ENCODE assay signal across 8 cellular contexts in the genomic region with DNA sequence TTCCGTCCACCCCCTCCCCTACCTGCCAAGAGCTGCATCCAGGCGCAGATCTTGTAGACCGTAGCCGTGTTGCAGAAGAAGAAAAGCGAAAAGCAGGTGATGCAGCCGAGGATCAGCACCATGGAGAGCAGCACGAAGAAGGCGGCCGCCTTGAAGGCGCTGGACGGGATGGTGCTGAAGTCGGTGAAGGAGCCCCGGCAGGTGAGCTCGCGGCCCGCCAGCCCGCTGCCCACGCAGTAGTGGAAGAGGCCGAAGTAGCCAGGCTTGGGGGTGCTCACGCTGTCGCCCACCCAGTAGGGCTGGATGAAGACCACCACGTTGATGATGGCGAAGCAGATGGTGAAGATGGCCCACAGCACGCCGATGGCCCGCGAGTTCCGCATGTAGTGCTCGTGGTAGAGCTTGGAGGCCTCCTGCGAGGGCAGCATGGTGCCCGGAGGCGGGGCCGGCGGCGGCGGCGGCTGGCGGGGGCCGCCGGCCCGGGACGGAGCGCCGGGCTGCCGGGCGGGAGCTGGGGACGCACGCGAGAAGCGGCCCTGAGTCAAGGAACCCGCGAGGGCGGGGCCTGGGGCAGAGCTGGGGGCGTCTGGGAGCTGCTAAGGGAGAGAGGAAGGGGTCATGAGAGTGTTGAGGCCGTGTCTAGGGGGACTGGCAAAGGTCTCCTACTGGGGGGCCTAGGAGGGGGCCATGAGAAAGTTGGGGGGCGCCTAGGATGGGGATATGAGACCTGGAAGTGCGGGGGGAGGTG. TPM values are rescaled to one million over a fixed set of nuclear protein-coding genes. Genes with fewer than 3 reads are reported as not detected.
DNase-seq lines count a peak whose midpoint lies in the region; ATAC-seq and TF ChIP-seq lines count a peak whose summit lies in the region.

No MANE protein-coding gene starts in this region.

- DNase-seq in H7 (peak; percentile 89), dorsolateral prefrontal cortex (peak in 3 of 10 donors; percentile 26 to 36 (median 35)), mesenchymal stem cell (peak; percentile 53)

- no peak overlapping the region for H3K14ac ChIP-seq in mesenchymal stem cell (ENCODE audit: low read length in 2 of 2)

- H3K27ac ChIP-seq in dorsolateral prefrontal cortex: no peak overlapping the region
- no peak overlapping the region for H3K27ac ChIP-seq in mesenchymal stem cell (ENCODE audit: low read length, poor library complexity, severe bottlenecking)

- H4K91ac ChIP-seq in mesenchymal stem cell (ENCODE audit: low read length): no peak overlapping the region

- H3K9me3 ChIP-seq in mesenchymal stem cell (ENCODE audit: control insufficient read depth, low read length): no peaks in the 10 kb centered on the region

- H3K36me3 ChIP-seq in H7 (replicated peaks; ENCODE audit: control insufficient read depth, insufficient read depth, low read length): no peaks in the 10 kb centered on the region
- H3K36me3 ChIP-seq in mesenchymal stem cell (ENCODE audit: control insufficient read depth in 1 of 2, insufficient read depth in 2 of 2, low read depth in 1 of 2, low read length in 2 of 2): no peaks in the 10 kb centered on the region

- no peak overlapping the region for H3K4me2 ChIP-seq in mesenchymal stem cell (ENCODE audit: low read length, poor library complexity, severe bottlenecking)

- ATAC-seq in SK-N-SH treated with all-trans-retinoic acid at 6 μM for 48 hours (peak; percentile 40; the same call in 2 of the 3 replicates), GM18870 (IDR thresholded peaks at IDR 0.05; ENCODE audit: unreplicated experiment) (no peak), HG03520 (IDR thresholded peaks at IDR 0.05; ENCODE audit: unreplicated experiment) (no peak), GM21737 (IDR thresholded peaks at IDR 0.05; ENCODE audit: unreplicated experiment) (no peak)
- no peak for ATAC-seq in activated T-helper 17 cell treated with anti-CD3 and anti-CD28 coated beads, Interleukin-2, amount 50 U/mL, for 72 hours (replicated peaks)

- whole genome bisulfite sequencing in mesenchymal stem cell: 4% methylated on average over 57 of the region's 57 CpGs

- no peak overlapping the region for H2BK12ac ChIP-seq in mesenchymal stem cell (ENCODE audit: low read length in 2 of 2)

- H3K18ac ChIP-seq in mesenchymal stem cell (ENCODE audit: low read depth in 1 of 2, low read length in 2 of 2): no peak overlapping the region

- H3K79me1 ChIP-seq in mesenchymal stem cell (replicated peaks; ENCODE audit: low read length, poor library complexity, severe bottlenecking): no peaks in the 10 kb centered on the region

- no peak overlapping the region for H4K8ac ChIP-seq in mesenchymal stem cell (ENCODE audit: low read length)

- intact Hi-C loops in dorsolateral prefrontal cortex (cut with DNase I): no loop called here

- TF ChIP-seq CTCF in dorsolateral prefrontal cortex (IDR thresholded peaks at IDR 0.05 in 54 of 56, conservative IDR thresholded peaks at IDR 0.05 in 2 of 56; ENCODE audit: low read depth in 1 of 56, partially characterized antibody in 56 of 56): no peak

- no peak overlapping the region for H2BK5ac ChIP-seq in mesenchymal stem cell (ENCODE audit: low read depth, low read length, poor library complexity, severe bottlenecking)

- no peak overlapping the region for H3K27ac Mint-ChIP-seq in activated T-helper 17 cell treated with anti-CD3 and anti-CD28 coated beads, Interleukin-2, amount 50 U/mL, for 72 hours

- H3K27me3 Mint-ChIP-seq in activated T-helper 17 cell treated with anti-CD3 and anti-CD28 coated beads, Interleukin-2, amount 50 U/mL, for 72 hours: peaks cover 57% of the 10 kb centered on the region

- H2BK120ac ChIP-seq in mesenchymal stem cell (ENCODE audit: low read depth, low read length): no peak overlapping the region

- H3K4me1 Mint-ChIP-seq in activated T-helper 17 cell treated with anti-CD3 and anti-CD28 coated beads, Interleukin-2, amount 50 U/mL, for 72 hours: peaks cover 10% of the 10 kb centered on the region

- no peaks in the 10 kb centered on the region for H3K36me3 Mint-ChIP-seq in activated T-helper 17 cell treated with anti-CD3 and anti-CD28 coated beads, Interleukin-2, amount 50 U/mL, for 72 hours (ENCODE audit: low read depth)

- peaks cover 7% of the 10 kb centered on the region for H3K27me3 ChIP-seq in H7 (ENCODE audit: control insufficient read depth, insufficient read depth, low read length)
- H3K27me3 ChIP-seq in dorsolateral prefrontal cortex: peaks cover 0 to 43% (median 4%) of the 10 kb centered on the region in 45 donors
- peaks cover 52 to 55% of the 10 kb centered on the region in 2 experiments for H3K27me3 ChIP-seq in mesenchymal stem cell (ENCODE audit: control insufficient read depth in 1 of 2, insufficient read depth in 1 of 2, low read length in 2 of 2)

- H3K4me3 Mint-ChIP-seq in activated T-helper 17 cell treated with anti-CD3 and anti-CD28 coated beads, Interleukin-2, amount 50 U/mL, for 72 hours: no peak overlapping the region

- no peak overlapping the region for H3K9ac ChIP-seq in mesenchymal stem cell (ENCODE audit: low read length)

- no peak overlapping the region for H2AK5ac ChIP-seq in mesenchymal stem cell (ENCODE audit: low read length, severe bottlenecking)

- peaks cover 7% of the 10 kb centered on the region for H3K9me3 Mint-ChIP-seq in activated T-helper 17 cell treated with anti-CD3 and anti-CD28 coated beads, Interleukin-2, amount 50 U/mL, for 72 hours

- no peak overlapping the region for H2BK15ac ChIP-seq in mesenchymal stem cell (ENCODE audit: low read depth, poor library complexity, severe bottlenecking)

- H3K4ac ChIP-seq in mesenchymal stem cell (ENCODE audit: low read depth in 1 of 2, low read length in 2 of 2): no peak overlapping the region

- H3K4me3 ChIP-seq in H7 (ENCODE audit: insufficient read depth, low read depth, low read length) (peak overlapping the region; percentile 60), dorsolateral prefrontal cortex (peak overlapping the region in 58 of 59 donors; percentile 26 to 74 (median 56)), mesenchymal stem cell (ENCODE audit: insufficient read depth in 1 of 2, low read depth in 1 of 2, low read length in 2 of 2) (no peak overlapping the region)

- H2AFZ ChIP-seq in mesenchymal stem cell (ENCODE audit: low read depth, low read length): no peak overlapping the region

- no peak overlapping the region for H3K23ac ChIP-seq in mesenchymal stem cell (ENCODE audit: low read length in 2 of 2)

- H3K4me1 ChIP-seq in mesenchymal stem cell (ENCODE audit: control insufficient read depth, insufficient read depth, low read depth, low read length): peaks cover 9% of the 10 kb centered on the region

TF ChIP-seq in SK-N-SH treated with all-trans-retinoic acid at 6 μM for 48 hours, 23 proteins besides CTCF, POLR2A, EP300 and RAD21 (continues in another document):
- TF ChIP-seq, protein P1, sequence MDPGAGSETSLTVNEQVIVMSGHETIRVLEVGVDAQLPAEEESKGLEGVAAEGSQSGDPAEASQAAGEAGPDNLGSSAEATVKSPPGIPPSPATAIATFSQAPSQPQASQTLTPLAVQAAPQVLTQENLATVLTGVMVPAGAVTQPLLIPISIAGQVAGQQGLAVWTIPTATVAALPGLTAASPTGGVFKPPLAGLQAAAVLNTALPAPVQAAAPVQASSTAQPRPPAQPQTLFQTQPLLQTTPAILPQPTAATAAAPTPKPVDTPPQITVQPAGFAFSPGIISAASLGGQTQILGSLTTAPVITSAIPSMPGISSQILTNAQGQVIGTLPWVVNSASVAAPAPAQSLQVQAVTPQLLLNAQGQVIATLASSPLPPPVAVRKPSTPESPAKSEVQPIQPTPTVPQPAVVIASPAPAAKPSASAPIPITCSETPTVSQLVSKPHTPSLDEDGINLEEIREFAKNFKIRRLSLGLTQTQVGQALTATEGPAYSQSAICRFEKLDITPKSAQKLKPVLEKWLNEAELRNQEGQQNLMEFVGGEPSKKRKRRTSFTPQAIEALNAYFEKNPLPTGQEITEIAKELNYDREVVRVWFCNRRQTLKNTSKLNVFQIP (CRISPR knock-in tag; IDR thresholded peaks at IDR 0.05; ENCODE audit: borderline replicate concordance, low read depth): no peak
- peak; percentile 33; the same call in 1 of the 2 replicates for TF ChIP-seq ISL1 (CRISPR knock-in tag; IDR thresholded peaks at IDR 0.05)
- TF ChIP-seq, protein P2, sequence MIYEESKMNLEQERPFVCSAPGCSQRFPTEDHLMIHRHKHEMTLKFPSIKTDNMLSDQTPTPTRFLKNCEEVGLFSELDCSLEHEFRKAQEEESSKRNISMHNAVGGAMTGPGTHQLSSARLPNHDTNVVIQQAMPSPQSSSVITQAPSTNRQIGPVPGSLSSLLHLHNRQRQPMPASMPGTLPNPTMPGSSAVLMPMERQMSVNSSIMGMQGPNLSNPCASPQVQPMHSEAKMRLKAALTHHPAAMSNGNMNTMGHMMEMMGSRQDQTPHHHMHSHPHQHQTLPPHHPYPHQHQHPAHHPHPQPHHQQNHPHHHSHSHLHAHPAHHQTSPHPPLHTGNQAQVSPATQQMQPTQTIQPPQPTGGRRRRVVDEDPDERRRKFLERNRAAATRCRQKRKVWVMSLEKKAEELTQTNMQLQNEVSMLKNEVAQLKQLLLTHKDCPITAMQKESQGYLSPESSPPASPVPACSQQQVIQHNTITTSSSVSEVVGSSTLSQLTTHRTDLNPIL (CRISPR knock-in tag; IDR thresholded peaks at IDR 0.05; ENCODE audit: low read depth): no peak
- peak; percentile 78 for TF ChIP-seq ZFP3 (CRISPR knock-in tag; IDR thresholded peaks at IDR 0.05)
- TF ChIP-seq ZC3H10 (CRISPR knock-in tag; IDR thresholded peaks at IDR 0.05): no peak

RNA-seq across cellular contexts. Expression of gene LHFPL4, which starts 1.2 kb away (rescaled TPM):
- 14.6 and 16.1 TPM in 2 replicates for total RNA-seq in H7 (2014; rRNA removed; shearing (Covaris generic))
- total RNA-seq in dorsolateral prefrontal cortex: 10 to 100 TPM; 11.5 to 85.4 (median 57.5) TPM
- polyA plus RNA-seq in mesenchymal stem cell (2013, experiment 1 of 2): not detected
- 0.01 TPM for polyA plus RNA-seq in mesenchymal stem cell (2013, experiment 2 of 2)
- total RNA-seq in activated T-helper 17 cell treated with anti-CD3 and anti-CD28 coated beads, Interleukin-2, amount 50 U/mL, for 72 hours: not detected

Comparison
In these comparisons a context has a peak if more than half of its experiments do, and no peak if none do; other contexts are left out.
1. H3K4me3 ChIP-seq: peak in H7 (single experiment) and dorsolateral prefrontal cortex (58 of 59); none in mesenchymal stem cell (0 of 2).
2. RNA of gene LHFPL4, which starts 1.2 kb away (total RNA-seq): 11.5 to 85.4 TPM in dorsolateral prefrontal cortex and 14.6 to 16.1 TPM in H7; not detected in activated T-helper 17 cell treated with anti-CD3 and anti-CD28 coated beads, Interleukin-2, amount 50 U/mL, for 72 hours; every median in the first group is over 10 times any median in the second.